ENCODE assay signal across 1 cellular context in genomic region chr19:1438035-1438932, GRCh38.
TF ChIP-seq lines count a peak whose summit lies in the region.

Gene RPS15, plus strand, starts transcription at chr19:1438396. Its CDS starts 30 bp downstream, at chr19:1438426.

TF ChIP-seq in HEK293, 187 proteins besides CTCF, POLR2A, EP300 and RAD21 (continued from another document and continues in another):
- peak; percentile 85 for TF ChIP-seq ZNF843 (tag by site-specific recombination; IDR thresholded peaks at IDR 0.05)
- TF ChIP-seq ZNF501 (tag by site-specific recombination; IDR thresholded peaks at IDR 0.05): peak; percentile 95
- TF ChIP-seq ZNF175 (tag by site-specific recombination; IDR thresholded peaks at IDR 0.05): no peak
- no peak; the same call in 1 of the 2 replicates for TF ChIP-seq ZNF558 (tag by site-specific recombination; IDR thresholded peaks at IDR 0.05)
- TF ChIP-seq INSM2 (tag by site-specific recombination; IDR thresholded peaks at IDR 0.05): peak; percentile 88
- no peak for TF ChIP-seq MYNN (tag by site-specific recombination; IDR thresholded peaks at IDR 0.05; ENCODE audit: borderline replicate concordance)
- TF ChIP-seq HOXA7 (CRISPR knock-in tag; IDR thresholded peaks at IDR 0.05; ENCODE audit: borderline replicate concordance): no peak
- no peak for TF ChIP-seq MEIS1 (CRISPR knock-in tag; IDR thresholded peaks at IDR 0.05; ENCODE audit: borderline replicate concordance)
- TF ChIP-seq ZNF394 (tag by site-specific recombination; IDR thresholded peaks at IDR 0.05; ENCODE audit: borderline replicate concordance): peak; percentile 73
- TF ChIP-seq ZNF302 (tag by site-specific recombination; IDR thresholded peaks at IDR 0.05; ENCODE audit: low read depth): no peak
- TF ChIP-seq ZFP37 (tag by site-specific recombination; IDR thresholded peaks at IDR 0.05): peak; percentile 94; the same call in 1 of the 2 replicates
- peak; percentile 61; the same call in 1 of the 2 replicates for TF ChIP-seq ZSCAN4 (tag by site-specific recombination; IDR thresholded peaks at IDR 0.05)
- TF ChIP-seq TSHZ1 (tag by site-specific recombination; IDR thresholded peaks at IDR 0.05; ENCODE audit: borderline replicate concordance): peak; percentile 56; the same call in 1 of the 2 replicates
- no peak for TF ChIP-seq SALL2 (tag by site-specific recombination; IDR thresholded peaks at IDR 0.05; ENCODE audit: borderline replicate concordance)
- no peak for TF ChIP-seq ZNF626 (tag by site-specific recombination; IDR thresholded peaks at IDR 0.05)
- TF ChIP-seq ZBTB17 (tag by site-specific recombination; IDR thresholded peaks at IDR 0.05): peak; percentile 95
- TF ChIP-seq KLF16 (tag by site-specific recombination; IDR thresholded peaks at IDR 0.05): peak; percentile 97
- TF ChIP-seq ZNF266 (tag by site-specific recombination; IDR thresholded peaks at IDR 0.05; ENCODE audit: low read depth): no peak
- peak; percentile 97 for TF ChIP-seq ZNF2 (tag by site-specific recombination; IDR thresholded peaks at IDR 0.05)
- TF ChIP-seq ZNF433 (tag by site-specific recombination; IDR thresholded peaks at IDR 0.05; ENCODE audit: low read depth): no peak
- no peak for TF ChIP-seq ZNF658 (tag by site-specific recombination; IDR thresholded peaks at IDR 0.05)
- TF ChIP-seq ZNF19 (tag by site-specific recombination; IDR thresholded peaks at IDR 0.05; ENCODE audit: low read depth): no peak
- peak; percentile 95 for TF ChIP-seq ZNF792 (tag by site-specific recombination; IDR thresholded peaks at IDR 0.05)
- 0 out of 2 replicates have a peak, but pooled peaks have one; percentile 71 for TF ChIP-seq ZSCAN30 (tag by site-specific recombination; IDR thresholded peaks at IDR 0.05)
- TF ChIP-seq ZNF350 (tag by site-specific recombination; IDR thresholded peaks at IDR 0.05): no peak
- no peak for TF ChIP-seq HOXD13 (CRISPR knock-in tag; IDR thresholded peaks at IDR 0.05; ENCODE audit: borderline replicate concordance)
- TF ChIP-seq REPIN1 (tag by site-specific recombination; IDR thresholded peaks at IDR 0.05; ENCODE audit: low read depth): peak; percentile 67; the same call in 1 of the 2 replicates
- peak; percentile 97 for TF ChIP-seq ZBTB7A (tag by site-specific recombination; IDR thresholded peaks at IDR 0.05; ENCODE audit: low read depth)
- TF ChIP-seq PRDM10 (tag by site-specific recombination; IDR thresholded peaks at IDR 0.05): peak; percentile 66
- TF ChIP-seq ZNF600 (tag by site-specific recombination; IDR thresholded peaks at IDR 0.05): peak; percentile 93
- TF ChIP-seq ZNF37A (tag by site-specific recombination; IDR thresholded peaks at IDR 0.05): no peak
- peak; percentile 93 for TF ChIP-seq SP2 (tag by site-specific recombination; IDR thresholded peaks at IDR 0.05)
- peak; percentile 56; the same call in 1 of the 2 replicates for TF ChIP-seq ZNF561 (tag by site-specific recombination; IDR thresholded peaks at IDR 0.05; ENCODE audit: borderline replicate concordance)
- TF ChIP-seq ZNF174 (tag by site-specific recombination; IDR thresholded peaks at IDR 0.05): no peak
- TF ChIP-seq ZNF707 (tag by site-specific recombination; IDR thresholded peaks at IDR 0.05): no peak
- peak; percentile 94 for TF ChIP-seq ZNF398 (tag by site-specific recombination; IDR thresholded peaks at IDR 0.05)
- TF ChIP-seq PRDM1 (tag by site-specific recombination; IDR thresholded peaks at IDR 0.05): no peak
- TF ChIP-seq ZNF449 (tag by site-specific recombination; IDR thresholded peaks at IDR 0.05): no peak
- peak; percentile 76; the same call in 1 of the 2 replicates for TF ChIP-seq ZNF837 (tag by site-specific recombination; IDR thresholded peaks at IDR 0.05)
- TF ChIP-seq ZBTB44 (tag by site-specific recombination; IDR thresholded peaks at IDR 0.05): peak; percentile 54; the same call in 1 of the 2 replicates
- TF ChIP-seq ZBTB10 (tag by site-specific recombination; IDR thresholded peaks at IDR 0.05): peak; percentile 81
- no peak for TF ChIP-seq ZNF571 (tag by site-specific recombination; IDR thresholded peaks at IDR 0.05)
